Comparison of ENCODE assay signal across 11 cellular contexts in genomic region chr17:77916771-77917481, GRCh38. TPM values are rescaled to one million over a fixed set of nuclear protein-coding genes. Genes with fewer than 3 reads are reported as not detected.
DNase-seq lines count a peak whose midpoint lies in the region; ATAC-seq and TF ChIP-seq lines count a peak whose summit lies in the region.
"Had no signal": no experiment of that assay in that cellular context is flagged by ENCODE, and none has a peak within 500 bp of the region (broad histone marks: within the 10 kb centered on the region; RNA-seq: fewer than 3 reads in every experiment).

No MANE protein-coding gene starts in this region.

- H3K27me3 ChIP-seq in left lung, result peaks cover 25 to 95% of the 10 kb centered on the region in 2 donors

- peak; percentile 50 to 54 for ATAC-seq in left cardiac atrium
- ATAC-seq in left lung, result peak; percentile 81
- ATAC-seq in GM18861 (IDR thresholded peaks at IDR 0.05; ENCODE audit: unreplicated experiment), result no peak
- no peak for ATAC-seq in HG03457 (IDR thresholded peaks at IDR 0.05; ENCODE audit: unreplicated experiment)

- TF ChIP-seq CTCF in left lung (IDR thresholded peaks at IDR 0.05), result no peak

- no peaks in the 10 kb centered on the region for H3K9me3 ChIP-seq in left lung
- H3K9me3 ChIP-seq: SJSA1, suprapubic skin had no signal

- no peak overlapping the region for H3K4me3 ChIP-seq in left lung
- H3K4me3 ChIP-seq: SJSA1, suprapubic skin had no signal

- intact Hi-C loops in left cardiac atrium (cut with DNase I), result no loop called here
- intact Hi-C loops in cardiac septum (cut with DNase I), result no loop called here
- intact Hi-C loops in left lung (cut with DNase I), result no loop called here

- H3K36me3 ChIP-seq in left lung, result no peaks in the 10 kb centered on the region
- H3K36me3 ChIP-seq: SJSA1, suprapubic skin had no signal

- H3K4me1 ChIP-seq in left lung, result peaks cover 0 to 11% of the 10 kb centered on the region in 2 donors
- H3K4me1 ChIP-seq: SJSA1 had no signal

- DNase-seq in left cardiac atrium, result no peak
- DNase-seq in cardiac septum (ENCODE audit: low spot score), result no peak
- peak; percentile 26 for DNase-seq in SKM-1 (lab: John Stamatoyannopoulos, UW; ENCODE audit: unreplicated experiment)
- peak in 1 of 2 donors; percentile 61 for DNase-seq in left lung
- no peak for DNase-seq in NCI-H1436 (lab: John Stamatoyannopoulos, UW)
- no peak for DNase-seq in kidney glomerular epithelial cell (lab: John Stamatoyannopoulos, UW)
- DNase-seq: NCI-H146 had no signal

- peak overlapping the region in 1 of 2 donors; percentile 46 for H3K27ac ChIP-seq in left lung
- H3K27ac ChIP-seq: SJSA1, suprapubic skin had no signal

RNA-seq across cellular contexts. Expression of gene TNRC6C, which starts 41.6 kb away (rescaled TPM):
- 10 to 100 TPM; 21.1 to 24.5 TPM for total RNA-seq in left cardiac atrium
- 17.8 TPM for total RNA-seq in cardiac septum
- total RNA-seq in left lung, result 10 to 100 TPM; 14.0 to 18.8 TPM

Comparison
In these comparisons a context has a peak if more than half of its experiments do, and no peak if none do; other contexts are left out.
1. ATAC-seq: peak in left cardiac atrium (2 of 2) and left lung (single experiment); none in GM18861 (single experiment) and HG03457 (single experiment).